In the genomic region with DNA sequence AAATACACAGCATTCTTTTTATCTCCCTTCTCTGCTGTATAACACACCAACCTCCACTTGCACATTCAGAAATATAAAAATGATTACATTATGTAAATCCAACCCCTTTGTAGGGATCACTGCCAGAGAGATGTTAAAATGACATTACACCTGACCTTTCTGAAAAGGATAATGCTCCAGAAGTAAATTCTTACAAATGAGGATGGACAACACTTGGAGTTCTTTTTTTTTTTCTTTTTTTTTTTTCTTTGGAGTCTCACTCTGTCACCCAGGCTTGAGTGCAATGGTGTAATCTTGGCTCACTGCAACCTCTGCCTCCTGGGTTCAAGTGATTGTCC, we compare ENCODE assay signal across 15 cellular contexts.
"Had no signal": no experiment of that assay in that cellular context is flagged by ENCODE, and none has a peak within 500 bp of the region (broad histone marks: within the 10 kb centered on the region; RNA-seq: fewer than 3 reads in every experiment).

No MANE protein-coding gene starts in this region.

- H3K27me3 ChIP-seq: dorsolateral prefrontal cortex, left lung, vagina had no signal

- H3K4me1 ChIP-seq: prostate gland, vagina had no signal

- H3K36me3 Mint-ChIP-seq: activated naive CD8-positive, alpha-beta T cell treated with anti-CD3 and anti-CD28 coated beads, Interleukin-2, amount 10 ng/mL, durations not matched to agents 7 days and 5 days had no signal

- H3K4me1 Mint-ChIP-seq: endodermal cell had no signal

- H3K27ac Mint-ChIP-seq: activated naive CD8-positive, alpha-beta T cell treated with anti-CD3 and anti-CD28 coated beads, Interleukin-2, amount 10 ng/mL, durations not matched to agents 7 days and 5 days; activated T-helper 1 cell treated with anti-CD3 and anti-CD28 coated beads, Interleukin-12 subunit alpha, Interleukin-12 subunit beta, Interleukin-2, Interleukin-4 antibody, amounts not matched to agents 30 ng/mL and 10 ng/mL and 1 ng/mL, durations not matched to agents 14 hours and 24 hours and 36 hours; endodermal cell; nephron progenitor cell had no signal

- H3K27me3 Mint-ChIP-seq: activated naive CD8-positive, alpha-beta T cell treated with anti-CD3 and anti-CD28 coated beads, Interleukin-2, amount 10 ng/mL, durations not matched to agents 7 days and 5 days had no signal

- H3K4me3 Mint-ChIP-seq: activated naive CD8-positive, alpha-beta T cell treated with anti-CD3 and anti-CD28 coated beads, Interleukin-2, amount 10 ng/mL, durations not matched to agents 7 days and 5 days; activated T-helper 1 cell treated with anti-CD3 and anti-CD28 coated beads, Interleukin-12 subunit alpha, Interleukin-12 subunit beta, Interleukin-2, Interleukin-4 antibody, amounts not matched to agents 30 ng/mL and 10 ng/mL and 1 ng/mL, durations not matched to agents 14 hours and 24 hours and 36 hours; endodermal cell; nephron progenitor cell had no signal

- H3K9me3 ChIP-seq: left lung, prostate gland, thoracic aorta, vagina had no signal

- H3K36me3 ChIP-seq: left lung, prostate gland, thoracic aorta, vagina had no signal

- H3K9me3 Mint-ChIP-seq: activated naive CD8-positive, alpha-beta T cell treated with anti-CD3 and anti-CD28 coated beads, Interleukin-2, amount 10 ng/mL, durations not matched to agents 7 days and 5 days; activated T-helper 1 cell treated with anti-CD3 and anti-CD28 coated beads, Interleukin-12 subunit alpha, Interleukin-12 subunit beta, Interleukin-2, Interleukin-4 antibody, amounts not matched to agents 30 ng/mL and 10 ng/mL and 1 ng/mL, durations not matched to agents 14 hours and 24 hours and 36 hours; endodermal cell; nephron progenitor cell had no signal

- H3K27ac ChIP-seq: dorsolateral prefrontal cortex, prostate gland, thoracic aorta, vagina had no signal

- H3K4me3 ChIP-seq: dorsolateral prefrontal cortex, left lung, prostate gland, thoracic aorta, vagina had no signal

- DNase-seq: activated CD4-positive, alpha-beta T cell treated with anti-CD3 and anti-CD28 coated beads, Interleukin-2, amount 50 U/mL, for 1 hour; activated CD8-positive, alpha-beta memory T cell treated with anti-CD3 and anti-CD28 coated beads for 24 hours; activated naive CD4-positive, alpha-beta T cell; activated naive CD8-positive, alpha-beta T cell treated with anti-CD3 and anti-CD28 coated beads, Interleukin-2, amount 10 ng/mL, durations not matched to agents 7 days and 5 days; dorsolateral prefrontal cortex; endodermal cell; hippocampal formation; left lung; nephron progenitor cell; stimulated activated CD4-positive, alpha-beta T cell treated with anti-CD3 and anti-CD28 coated beads, Interleukin-12 subunit alpha, Interleukin-12 subunit beta, amount 100 ng/mL, for 4 hours; stimulated activated CD4-positive, alpha-beta T cell treated with anti-CD3 and anti-CD28 coated beads, Interleukin-2, amount 100 ng/mL, for 24 hours had no signal
